11 cellular contexts compared by ENCODE assay signal in the genomic region with DNA sequence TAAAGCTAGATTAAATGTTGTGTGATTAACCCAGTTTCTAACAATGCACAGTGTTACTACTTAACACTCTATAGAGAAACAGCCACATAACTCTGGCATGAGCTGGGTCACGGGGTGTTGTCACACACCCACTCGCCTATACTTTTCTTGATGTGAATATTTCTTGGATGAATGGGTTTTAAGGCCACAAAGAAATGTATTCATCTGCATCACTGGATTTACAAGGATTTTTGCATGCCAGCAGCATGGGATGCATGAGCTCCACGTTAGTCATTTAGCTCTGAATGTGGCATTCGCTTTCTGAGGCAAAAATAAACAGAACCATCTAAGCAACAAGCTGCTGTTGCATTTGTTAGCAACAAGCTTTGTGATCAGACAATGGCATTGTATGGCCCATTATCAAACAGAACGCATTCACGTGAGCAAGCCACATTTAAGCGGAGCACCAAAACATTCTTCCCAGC.
DNase-seq lines count a peak whose midpoint lies in the region; ATAC-seq and TF ChIP-seq lines count a peak whose summit lies in the region.
"Had no signal": no experiment of that assay in that cellular context is flagged by ENCODE, and none has a peak within 500 bp of the region (broad histone marks: within the 10 kb centered on the region; RNA-seq: fewer than 3 reads in every experiment).

No MANE protein-coding gene starts in this region.

- intact Hi-C loops in MCF 10A (cut with micrococcal nuclease) (loop anchor here (1.0 to 5.0 kb wide), 2 partner anchors 96 to 269 kb away; no protein-coding TSS in a partner anchor), breast epithelium (cut with DNase I; ENCODE audit: low total_unique reads) (no loop called here), tibial artery (cut with DNase I; ENCODE audit: low total_unique reads) (no loop called here)

- H3K27ac ChIP-seq in breast epithelium (no peak overlapping the region), VCaP (peak overlapping the region; percentile 16; the same call in 1 of the 2 replicates), iPS-18a (ENCODE audit: low read length) (peak overlapping the region; percentile 78), tibial artery (no peak overlapping the region)
- H3K27ac ChIP-seq: BLaER1 had no signal

- H3K4me1 Mint-ChIP-seq in MCF 10A (ENCODE audit: insufficient read depth, unreplicated experiment): peaks cover 30% of the 10 kb centered on the region

- TF ChIP-seq POLR2A in breast epithelium (IDR thresholded peaks at IDR 0.05): no peak

- no peaks in the 10 kb centered on the region for H3K9me3 ChIP-seq in breast epithelium
- no peaks in the 10 kb centered on the region for H3K9me3 ChIP-seq in iPS-18a (ENCODE audit: control insufficient read depth, low read depth, low read length)
- no peaks in the 10 kb centered on the region for H3K9me3 ChIP-seq in tibial artery
- H3K9me3 ChIP-seq: BLaER1 had no signal

- POLR2A ChIA-PET in MCF 10A (lab: Yijun Ruan, JAX): interaction anchor here (0.6 to 2.1 kb wide), 6 partner anchors 14 to 97 kb away, joined by 3 to 12 read pairs (median 4); a partner anchor contains a TSS

- ATAC-seq in HG03095 (IDR thresholded peaks at IDR 0.05; ENCODE audit: unreplicated experiment): no peak
- ATAC-seq: left colon had no signal

- peaks cover 9% of the 10 kb centered on the region for H3K36me3 Mint-ChIP-seq in MCF 10A (ENCODE audit: insufficient read depth, unreplicated experiment)

- BruUV-seq in MCF 10A (replicated peaks; lab: Mats Ljungman, UMichigan): no TSS peak

- H3K4me1 ChIP-seq in breast epithelium (no peaks in the 10 kb centered on the region), iPS-18a (ENCODE audit: control insufficient read depth, low read depth, low read length) (peaks cover 29% of the 10 kb centered on the region), tibial artery (peaks cover 0 to 10% (median 0%) of the 10 kb centered on the region in 4 donors)

- H3K36me3 ChIP-seq in breast epithelium (no peaks in the 10 kb centered on the region), iPS-18a (ENCODE audit: control insufficient read depth, low read depth, low read length) (peaks cover 3% of the 10 kb centered on the region), tibial artery (peaks cover 7 to 12% (median 11%) of the 10 kb centered on the region in 3 donors)

- CTCF ChIA-PET in MCF 10A (lab: Yijun Ruan, JAX): interaction anchor here (0.7 to 1.2 kb wide), 5 partner anchors 17 to 559 kb away, joined by 3 to 6 read pairs (median 3); a partner anchor contains a TSS

- DNase-seq in MCF 10A (ENCODE audit: unreplicated experiment): peak; percentile 47
- no peak for DNase-seq in breast epithelium (ENCODE audit: low spot score in 2 of 2)
- no peak for DNase-seq in NK-92 (lab: John Stamatoyannopoulos, UW; ENCODE audit: unreplicated experiment)
- no peak for DNase-seq in tibial artery
- no peak for DNase-seq in NOMO-1 treated with dmso at 0.1 percent for 144 hours (lab: John Stamatoyannopoulos, UW; ENCODE audit: unreplicated experiment)
- DNase-seq: activated T-cell treated with anti-CD3 and anti-CD28 coated beads, Interleukin-2, amount 50 U/mL, for 48 hours; left colon had no signal

- H3K27ac Mint-ChIP-seq in MCF 10A (ENCODE audit: low read depth, unreplicated experiment): peak overlapping the region; percentile 66

- H3K9ac ChIP-seq in iPS-18a (ENCODE audit: low read length): peak overlapping the region; percentile 58
- H3K9ac ChIP-seq: BLaER1 had no signal

- no peak overlapping the region for H3K4me3 ChIP-seq in breast epithelium
- H3K4me3 ChIP-seq in iPS-18a (ENCODE audit: low read length): peak overlapping the region; percentile 30
- no peak overlapping the region for H3K4me3 ChIP-seq in tibial artery
- H3K4me3 ChIP-seq: BLaER1 had no signal

- H3K27me3 Mint-ChIP-seq in MCF 10A (ENCODE audit: insufficient read depth, unreplicated experiment): no peaks in the 10 kb centered on the region

- H3K27me3 ChIP-seq in breast epithelium (no peaks in the 10 kb centered on the region), iPS-18a (ENCODE audit: control insufficient read depth, insufficient read depth, low read length) (no peaks in the 10 kb centered on the region), tibial artery (no peaks in the 10 kb centered on the region)
- H3K27me3 ChIP-seq: BLaER1 had no signal

- no peak for TF ChIP-seq CTCF in MCF 10A (IDR thresholded peaks at IDR 0.05; ENCODE audit: unreplicated experiment)
- TF ChIP-seq CTCF in breast epithelium (IDR thresholded peaks at IDR 0.05): no peak
- TF ChIP-seq CTCF in VCaP (conservative IDR thresholded peaks at IDR 0.05): no peak
- TF ChIP-seq CTCF in tibial artery (IDR thresholded peaks at IDR 0.05): no peak

- H3K9me3 Mint-ChIP-seq in MCF 10A (ENCODE audit: unreplicated experiment): no peaks in the 10 kb centered on the region

- no peak overlapping the region for H3K4me3 Mint-ChIP-seq in MCF 10A (ENCODE audit: unreplicated experiment)

Comparison
In these comparisons a context has a peak if more than half of its experiments do, and no peak if none do; other contexts are left out.
1. H3K27ac ChIP-seq: peak in VCaP (single experiment) and iPS-18a (single experiment); none in breast epithelium (0 of 2) and tibial artery (0 of 2).